In genomic region chr10:113326160-113327111, GRCh38 we compare ENCODE assay signal across 10 cellular contexts.
DNase-seq lines count a peak whose midpoint lies in the region; ATAC-seq and TF ChIP-seq lines count a peak whose summit lies in the region.
"Had no signal": no experiment of that assay in that cellular context is flagged by ENCODE, and none has a peak within 500 bp of the region (broad histone marks: within the 10 kb centered on the region; RNA-seq: fewer than 3 reads in every experiment).

No MANE protein-coding gene starts in this region.

- H3K4me2 ChIP-seq in smooth muscle cell = peak overlapping the region; percentile 35
- H3K4me2 ChIP-seq: KMS-11 had no signal

- H3K4me1 ChIP-seq in smooth muscle cell (ENCODE audit: low read depth) = peaks cover 22% of the 10 kb centered on the region

- H3K27ac ChIP-seq in smooth muscle cell (ENCODE audit: low read depth) = peak overlapping the region; percentile 71
- H3K27ac ChIP-seq: KMS-11 had no signal

- ATAC-seq in GM19035 (IDR thresholded peaks at IDR 0.05; ENCODE audit: unreplicated experiment) (peak; percentile 86), HG03175 (IDR thresholded peaks at IDR 0.05; ENCODE audit: unreplicated experiment) (peak; percentile 86), HG03025 (IDR thresholded peaks at IDR 0.05; ENCODE audit: low FRiP score, unreplicated experiment) (no peak)
- ATAC-seq: mucosa of descending colon had no signal

- H3K27me3 ChIP-seq in smooth muscle cell (ENCODE audit: low read depth) = no peaks in the 10 kb centered on the region

- 17% methylated on average over 5 of the region's 5 CpGs for WGBS in smooth muscle cell (ENCODE audit: low lambda C conversion rate)

- H3K9ac ChIP-seq in smooth muscle cell (ENCODE audit: low read depth) = peak overlapping the region; percentile 11
- H3K9ac ChIP-seq: KMS-11 had no signal

- TF ChIP-seq CTCF in foreskin fibroblast (IDR thresholded peaks at IDR 0.05; ENCODE audit: low read depth, low read length) (peak; percentile 25), smooth muscle cell (IDR thresholded peaks at IDR 0.05; ENCODE audit: borderline replicate concordance, insufficient read depth, poor library complexity, severe bottlenecking) (no peak)

- H2AFZ ChIP-seq in smooth muscle cell (ENCODE audit: low read depth) = no peak overlapping the region

- no peaks in the 10 kb centered on the region for H3K36me3 ChIP-seq in smooth muscle cell (ENCODE audit: low read depth)

- H3F3A ChIP-seq in smooth muscle cell (ENCODE audit: low read depth) = peaks cover 19% of the 10 kb centered on the region

- H4K20me1 ChIP-seq in smooth muscle cell (ENCODE audit: low read depth) = no peaks in the 10 kb centered on the region

- H3K4me3 ChIP-seq in foreskin fibroblast (ENCODE audit: low read depth in 1 of 2, low read length in 2 of 2) = no peak overlapping the region
- H3K4me3 ChIP-seq in smooth muscle cell = no peak overlapping the region
- H3K4me3 ChIP-seq: mucosa of descending colon had no signal

- DNase-seq in AML-193 (lab: John Stamatoyannopoulos, UW) (peak; percentile 1 to 8), SW480 (ENCODE audit: low spot score) (peak; percentile 82), foreskin fibroblast (peak; percentile 88 to 92), smooth muscle cell (lab: John Stamatoyannopoulos, UW; ENCODE audit: unreplicated experiment) (no peak), globus pallidus (ENCODE audit: low spot score) (no peak)

- no peaks in the 10 kb centered on the region for H3K79me2 ChIP-seq in smooth muscle cell (ENCODE audit: low read depth)

- no peaks in the 10 kb centered on the region for H3K9me3 ChIP-seq in smooth muscle cell (replicated peaks; ENCODE audit: low read depth)
- H3K9me3 ChIP-seq: mucosa of descending colon had no signal

Comparison
In these comparisons a context has a peak if more than half of its experiments do, and no peak if none do; other contexts are left out.
1. DNase-seq: peak in AML-193 (2 of 2), SW480 (single experiment) and foreskin fibroblast (2 of 2); none in smooth muscle cell (single experiment) and globus pallidus (single experiment).